ENCODE assay signal across 19 cellular contexts in the genomic region with DNA sequence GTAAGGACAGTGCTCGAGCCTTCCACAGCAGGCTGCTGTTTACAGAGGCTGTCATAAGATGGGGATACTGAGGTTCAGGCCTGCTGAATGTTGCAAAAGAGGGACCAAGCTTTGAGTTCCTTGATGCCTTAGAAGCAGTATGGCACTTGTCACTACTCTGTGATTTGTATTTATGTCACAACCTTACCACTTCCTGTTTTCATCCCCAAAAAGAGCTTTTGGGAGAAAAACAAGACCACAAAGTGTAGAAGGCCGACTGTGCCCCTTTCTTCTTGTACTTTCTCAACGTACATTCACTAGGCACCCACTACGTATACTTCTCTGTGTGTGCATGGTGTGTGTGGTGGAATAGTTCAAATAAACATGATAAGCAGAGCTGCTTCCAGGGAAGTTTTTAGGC.
A peak's percentile ranks its signal among the peaks of the same experiment; 100 is the strongest.
DNase-seq lines count a peak whose midpoint lies in the region; ATAC-seq lines count a peak whose summit lies in the region.
"Had no signal": no experiment of that assay in that cellular context is flagged by ENCODE, and none has a peak within 500 bp of the region (broad histone marks: within the 10 kb centered on the region; RNA-seq: fewer than 3 reads in every experiment).

No MANE protein-coding gene starts in this region.

- H3K27ac Mint-ChIP-seq in activated naive CD4-positive, alpha-beta T cell treated with anti-CD3 and anti-CD28 coated beads, Interleukin-2, amount 10 ng/mL, durations not matched to agents 7 days and 5 days: peak overlapping the region; percentile 28
- H3K27ac Mint-ChIP-seq in stimulated activated memory B cell treated with anti-CD40 and anti-IgM and Interleukin-4, amounts not matched to agents 10 μg/mL and 1 μg/mL and 100 μg/mL, for 72 hours: peak overlapping the region; percentile 28
- H3K27ac Mint-ChIP-seq: activated naive CD4-positive, alpha-beta T cell treated with anti-CD3 and anti-CD28 coated beads for 36 hours; H9; mesothelial cell of epicardium had no signal

- peaks cover 18% of the 10 kb centered on the region for H3K4me1 Mint-ChIP-seq in activated naive CD4-positive, alpha-beta T cell treated with anti-CD3 and anti-CD28 coated beads, Interleukin-2, amount 10 ng/mL, durations not matched to agents 7 days and 5 days
- peaks cover 17% of the 10 kb centered on the region for H3K4me1 Mint-ChIP-seq in stimulated activated memory B cell treated with anti-CD40 and anti-IgM and Interleukin-4, amounts not matched to agents 10 μg/mL and 1 μg/mL and 100 μg/mL, for 72 hours
- H3K4me1 Mint-ChIP-seq: H9, mesothelial cell of epicardium had no signal

- no peaks in the 10 kb centered on the region for H3K9me3 Mint-ChIP-seq in activated naive CD4-positive, alpha-beta T cell treated with anti-CD3 and anti-CD28 coated beads, Interleukin-2, amount 10 ng/mL, durations not matched to agents 7 days and 5 days
- no peaks in the 10 kb centered on the region for H3K9me3 Mint-ChIP-seq in stimulated activated memory B cell treated with anti-CD40 and anti-IgM and Interleukin-4, amounts not matched to agents 10 μg/mL and 1 μg/mL and 100 μg/mL, for 72 hours
- H3K9me3 Mint-ChIP-seq: activated naive CD4-positive, alpha-beta T cell treated with anti-CD3 and anti-CD28 coated beads for 36 hours; H9 had no signal

- CTCF ChIA-PET in activated naive CD4-positive, alpha-beta T cell treated with anti-CD3 and anti-CD28 coated beads, Interleukin-2, amount 10 ng/mL, durations not matched to agents 7 days and 5 days (lab: Charles Lee): interaction anchor here (0.6 kb wide), 2 partner anchors 50 to 972 kb away, joined by 3 read pairs; no protein-coding TSS in a partner anchor

- peak; percentile 25 for DNase-seq in activated naive CD4-positive, alpha-beta T cell treated with anti-CD3 and anti-CD28 coated beads, Interleukin-2, amount 10 ng/mL, durations not matched to agents 7 days and 5 days
- no peak for DNase-seq in activated naive CD4-positive, alpha-beta T cell (lab: John Stamatoyannopoulos, UW)
- peak; percentile 34 for DNase-seq in OCI-M1 (lab: John Stamatoyannopoulos, UW)
- DNase-seq in globus pallidus (ENCODE audit: low spot score): no peak
- no peak for DNase-seq in stimulated activated CD4-positive, alpha-beta T cell treated with anti-CD3 and anti-CD28 coated beads, Interleukin-2, amount 100 ng/mL, for 24 hours
- DNase-seq in RKO (ENCODE audit: low spot score): no peak
- DNase-seq: activated CD4-positive, alpha-beta T cell treated with anti-CD3 and anti-CD28 coated beads for 4 hours; activated naive CD4-positive, alpha-beta T cell treated with anti-CD3 and anti-CD28 coated beads for 36 hours; colonic mucosa; EL; H9; NCI-H1694 treated with DMSO at 0.1 percent for 48 hours; NCI-H345; SJCRH30; T-helper 9 cell; uterus had no signal

- H3K4me3 Mint-ChIP-seq in activated naive CD4-positive, alpha-beta T cell treated with anti-CD3 and anti-CD28 coated beads, Interleukin-2, amount 10 ng/mL, durations not matched to agents 7 days and 5 days: no peak overlapping the region
- no peak overlapping the region for H3K4me3 Mint-ChIP-seq in stimulated activated memory B cell treated with anti-CD40 and anti-IgM and Interleukin-4, amounts not matched to agents 10 μg/mL and 1 μg/mL and 100 μg/mL, for 72 hours
- H3K4me3 Mint-ChIP-seq: activated naive CD4-positive, alpha-beta T cell treated with anti-CD3 and anti-CD28 coated beads for 36 hours; H9; mesothelial cell of epicardium had no signal

- ATAC-seq in HG03139 (IDR thresholded peaks at IDR 0.05; ENCODE audit: unreplicated experiment): peak; percentile 63
- ATAC-seq in stimulated activated memory B cell treated with anti-CD40 and anti-IgM and Interleukin-4, amounts not matched to agents 10 μg/mL and 1 μg/mL and 100 μg/mL, for 72 hours: peak; percentile 53

- H3K27me3 Mint-ChIP-seq in activated naive CD4-positive, alpha-beta T cell treated with anti-CD3 and anti-CD28 coated beads, Interleukin-2, amount 10 ng/mL, durations not matched to agents 7 days and 5 days: peaks cover 4% of the 10 kb centered on the region
- H3K27me3 Mint-ChIP-seq in stimulated activated memory B cell treated with anti-CD40 and anti-IgM and Interleukin-4, amounts not matched to agents 10 μg/mL and 1 μg/mL and 100 μg/mL, for 72 hours: no peaks in the 10 kb centered on the region

- H3K36me3 Mint-ChIP-seq in activated naive CD4-positive, alpha-beta T cell treated with anti-CD3 and anti-CD28 coated beads, Interleukin-2, amount 10 ng/mL, durations not matched to agents 7 days and 5 days: no peaks in the 10 kb centered on the region
- no peaks in the 10 kb centered on the region for H3K36me3 Mint-ChIP-seq in stimulated activated memory B cell treated with anti-CD40 and anti-IgM and Interleukin-4, amounts not matched to agents 10 μg/mL and 1 μg/mL and 100 μg/mL, for 72 hours
- H3K36me3 Mint-ChIP-seq: mesothelial cell of epicardium had no signal

Comparison
In these comparisons a context has a peak if more than half of its experiments do, and no peak if none do; other contexts are left out.
1. DNase-seq: peak in activated naive CD4-positive, alpha-beta T cell treated with anti-CD3 and anti-CD28 coated beads, Interleukin-2, amount 10 ng/mL, durations not matched to agents 7 days and 5 days (single experiment) and OCI-M1 (single experiment); none in activated naive CD4-positive, alpha-beta T cell (0 of 4), globus pallidus (single experiment), stimulated activated CD4-positive, alpha-beta T cell treated with anti-CD3 and anti-CD28 coated beads, Interleukin-2, amount 100 ng/mL, for 24 hours (0 of 2) and RKO (single experiment).